In genomic region chr6:6758915-6759654, GRCh38 we compare ENCODE assay signal across 8 cellular contexts.
DNase-seq lines count a peak whose midpoint lies in the region; ATAC-seq and TF ChIP-seq lines count a peak whose summit lies in the region.

No MANE protein-coding gene starts in this region.

- no peak overlapping the region for H3K4me3 ChIP-seq in Jurkat, Clone E6-1 (ENCODE audit: low read length)
- H3K4me3 ChIP-seq in epithelial cell of proximal tubule (ENCODE audit: low read depth, low read length), result no peak overlapping the region

- CTCF ChIA-PET in RWPE1 (lab: Yijun Ruan, JAX), result interaction anchor here (0.6 to 1.1 kb wide), 4 partner anchors 37 to 1337 kb away, joined by 3 to 4 read pairs (median 3); no protein-coding TSS in a partner anchor

- ATAC-seq in GM21576 (IDR thresholded peaks at IDR 0.05; ENCODE audit: unreplicated experiment), result peak; percentile 95

- peak; percentile 11; the same call in 1 of the 2 replicates for TF ChIP-seq CTCF in RWPE1 (conservative IDR thresholded peaks at IDR 0.05; ENCODE audit: low read depth)
- TF ChIP-seq CTCF in epithelial cell of proximal tubule (conservative IDR thresholded peaks at IDR 0.05; ENCODE audit: low read depth, low read length), result peak; percentile 58

- DNase-seq in NCI-H2081 (lab: John Stamatoyannopoulos, UW), result peak; percentile 51 to 77
- no peak for DNase-seq in NCI-H2081 treated with DMSO at 0.1 percent for 48 hours (lab: John Stamatoyannopoulos, UW)
- DNase-seq in Jurkat, Clone E6-1 (ENCODE audit: low read depth, low spot score), result peak; percentile 12
- peak; percentile 21 for DNase-seq in RWPE1 (ENCODE audit: low spot score)
- DNase-seq in epithelial cell of proximal tubule (ENCODE audit: low read depth), result no peak
- DNase-seq in midbrain (lab: John Stamatoyannopoulos, UW), result peak; percentile 45
- DNase-seq in occipital lobe (lab: John Stamatoyannopoulos, UW), result no peak

- POLR2A ChIA-PET in RWPE1 (lab: Yijun Ruan, JAX; ENCODE audit: low non-redundant PET), result no interaction called here

- no peak overlapping the region for H3K27ac ChIP-seq in RWPE1

Comparison
In these comparisons a context has a peak if more than half of its experiments do, and no peak if none do; other contexts are left out.
1. DNase-seq: peak in NCI-H2081 (2 of 2), Jurkat, Clone E6-1 (single experiment), RWPE1 (single experiment) and midbrain (single experiment); none in NCI-H2081 treated with DMSO at 0.1 percent for 48 hours (single experiment), epithelial cell of proximal tubule (single experiment) and occipital lobe (single experiment).